In genomic region chr6:137881522-137881886, GRCh38 we compare ENCODE assay signal across 14 cellular contexts. TPM values are rescaled to one million over a fixed set of nuclear protein-coding genes. Genes with fewer than 3 reads are reported as not detected.
A peak's percentile ranks its signal among the peaks of the same experiment; 100 is the strongest.
DNase-seq lines count a peak whose midpoint lies in the region; ATAC-seq and TF ChIP-seq lines count a peak whose summit lies in the region.
"Had no signal": no experiment of that assay in that cellular context is flagged by ENCODE, and none has a peak within 500 bp of the region (broad histone marks: within the 10 kb centered on the region; RNA-seq: fewer than 3 reads in every experiment).

No MANE protein-coding gene starts in this region.

- WGBS in body of pancreas, 2 donors: 85 to 90% methylated on average over 6 to 9 of the region's 9 CpGs

- peak overlapping the region; percentile 71 for H3K27ac Mint-ChIP-seq in T-helper 2 cell treated with Interferon-gamma antibody and Interleukin-4, amounts not matched to agents 5 μg/mL and 100 μg/mL, for 36 hours
- H3K27ac Mint-ChIP-seq in stimulated activated naive CD8-positive, alpha-beta T cell treated with anti-CD3 and anti-CD28 coated beads, Interleukin-15, Interleukin-2, amounts not matched to agents 100 ng/mL and 50 ng/mL, for 24 hours: peak overlapping the region; percentile 78

- no peaks in the 10 kb centered on the region for H3K4me1 ChIP-seq in body of pancreas
- H3K4me1 ChIP-seq: parathyroid adenoma had no signal

- H3K27me3 ChIP-seq in body of pancreas (no peaks in the 10 kb centered on the region), MG63 (no peaks in the 10 kb centered on the region)
- H3K27me3 ChIP-seq: thyroid gland had no signal

- H3K4me3 ChIP-seq in body of pancreas (no peak overlapping the region), MG63 (no peak overlapping the region)
- H3K4me3 ChIP-seq: thyroid gland had no signal

- H3K9me3 ChIP-seq in body of pancreas (no peaks in the 10 kb centered on the region), MG63 (0 out of 2 replicates have a peak, but pooled peaks cover 2% of the 10 kb centered on the region)
- H3K9me3 ChIP-seq: thyroid gland had no signal

- ATAC-seq in body of pancreas: no peak

- intact Hi-C loops in body of pancreas (cut with DNase I): no loop called here

- no peaks in the 10 kb centered on the region for H3K27me3 Mint-ChIP-seq in T-helper 2 cell treated with Interferon-gamma antibody and Interleukin-4, amounts not matched to agents 5 μg/mL and 100 μg/mL, for 36 hours (ENCODE audit: low read depth)
- no peaks in the 10 kb centered on the region for H3K27me3 Mint-ChIP-seq in stimulated activated naive CD8-positive, alpha-beta T cell treated with anti-CD3 and anti-CD28 coated beads, Interleukin-15, Interleukin-2, amounts not matched to agents 100 ng/mL and 50 ng/mL, for 24 hours

- DNase-seq in activated naive CD4-positive, alpha-beta T cell treated with Interleukin-2 at 50 U/mL for 16 hours: peak; percentile 27
- no peak for DNase-seq in activated naive CD4-positive, alpha-beta T cell (lab: John Stamatoyannopoulos, UW)
- no peak for DNase-seq in T-helper 2 cell treated with Interferon-gamma antibody and Interleukin-4, amounts not matched to agents 5 μg/mL and 100 μg/mL, for 36 hours (ENCODE audit: low spot score)
- peak; percentile 48 for DNase-seq in effector CD4-positive, alpha-beta T cell
- DNase-seq in body of pancreas: no peak
- DNase-seq in kidney glomerular epithelial cell (lab: John Stamatoyannopoulos, UW): no peak
- DNase-seq in MG63: no peak
- DNase-seq: DMS79, NCI-H1092, NCI-H2227 treated with DMSO at 0.1 percent for 48 hours, SHP77, thyroid gland had no signal

- peaks cover 84% of the 10 kb centered on the region for H3K36me3 Mint-ChIP-seq in T-helper 2 cell treated with Interferon-gamma antibody and Interleukin-4, amounts not matched to agents 5 μg/mL and 100 μg/mL, for 36 hours (ENCODE audit: low read depth)
- peaks cover 93% of the 10 kb centered on the region for H3K36me3 Mint-ChIP-seq in stimulated activated naive CD8-positive, alpha-beta T cell treated with anti-CD3 and anti-CD28 coated beads, Interleukin-15, Interleukin-2, amounts not matched to agents 100 ng/mL and 50 ng/mL, for 24 hours (ENCODE audit: low read depth)

- no peak overlapping the region for H3K27ac ChIP-seq in body of pancreas
- H3K27ac ChIP-seq: parathyroid adenoma, thyroid gland had no signal

- H3K4me1 Mint-ChIP-seq in T-helper 2 cell treated with Interferon-gamma antibody and Interleukin-4, amounts not matched to agents 5 μg/mL and 100 μg/mL, for 36 hours (ENCODE audit: low read depth): peaks cover 49% of the 10 kb centered on the region
- peaks cover 86% of the 10 kb centered on the region for H3K4me1 Mint-ChIP-seq in stimulated activated naive CD8-positive, alpha-beta T cell treated with anti-CD3 and anti-CD28 coated beads, Interleukin-15, Interleukin-2, amounts not matched to agents 100 ng/mL and 50 ng/mL, for 24 hours (ENCODE audit: low read depth)

- TF ChIP-seq POLR2A in body of pancreas (IDR thresholded peaks at IDR 0.05): no peak

- H3K36me3 ChIP-seq in body of pancreas (replicated peaks in 1 of 2; ENCODE audit: insufficient read depth in 1 of 2, low read depth in 2 of 2): peaks cover 39 to 44% of the 10 kb centered on the region in 2 donors
- peaks cover 21% of the 10 kb centered on the region for H3K36me3 ChIP-seq in MG63

- peaks cover 10% of the 10 kb centered on the region for H3K9me3 Mint-ChIP-seq in T-helper 2 cell treated with Interferon-gamma antibody and Interleukin-4, amounts not matched to agents 5 μg/mL and 100 μg/mL, for 36 hours
- H3K9me3 Mint-ChIP-seq in stimulated activated naive CD8-positive, alpha-beta T cell treated with anti-CD3 and anti-CD28 coated beads, Interleukin-15, Interleukin-2, amounts not matched to agents 100 ng/mL and 50 ng/mL, for 24 hours: peaks cover 9% of the 10 kb centered on the region

- no peak overlapping the region for H3K4me3 Mint-ChIP-seq in T-helper 2 cell treated with Interferon-gamma antibody and Interleukin-4, amounts not matched to agents 5 μg/mL and 100 μg/mL, for 36 hours
- peak overlapping the region; percentile 48 for H3K4me3 Mint-ChIP-seq in stimulated activated naive CD8-positive, alpha-beta T cell treated with anti-CD3 and anti-CD28 coated beads, Interleukin-15, Interleukin-2, amounts not matched to agents 100 ng/mL and 50 ng/mL, for 24 hours

- TF ChIP-seq CTCF in body of pancreas (IDR thresholded peaks at IDR 0.05): no peak

RNA-seq across cellular contexts. Expression of gene TNFAIP3, which starts 14.4 kb away (rescaled TPM):
- 10 to 100 TPM in 1 of 2 donors, 1 to 10 TPM in 1; 9.6 to 12.5 TPM for total RNA-seq in body of pancreas
- total RNA-seq in MG63 (2014; rRNA removed; shearing (Covaris generic); ENCODE audit: low replicate concordance): 0.79 and 2.4 TPM in 2 replicates

Comparison
In these comparisons a context has a peak if more than half of its experiments do, and no peak if none do; other contexts are left out.
1. DNase-seq: peak in activated naive CD4-positive, alpha-beta T cell treated with Interleukin-2 at 50 U/mL for 16 hours (single experiment) and effector CD4-positive, alpha-beta T cell (single experiment); none in activated naive CD4-positive, alpha-beta T cell (0 of 4), T-helper 2 cell treated with Interferon-gamma antibody and Interleukin-4, amounts not matched to agents 5 μg/mL and 100 μg/mL, for 36 hours (single experiment), body of pancreas (0 of 4), kidney glomerular epithelial cell (single experiment) and MG63 (single experiment).